ENCODE assay signal across 9 cellular contexts in genomic region chr18:62718268-62718800, GRCh38. TPM values are rescaled to one million over a fixed set of nuclear protein-coding genes. Genes with fewer than 3 reads are reported as not detected.
DNase-seq lines count a peak whose midpoint lies in the region; ATAC-seq and TF ChIP-seq lines count a peak whose summit lies in the region.
"Had no signal": no experiment of that assay in that cellular context is flagged by ENCODE, and none has a peak within 500 bp of the region (broad histone marks: within the 10 kb centered on the region; RNA-seq: fewer than 3 reads in every experiment).

No MANE protein-coding gene starts in this region.

- H3K4me1 ChIP-seq in CD8-positive, alpha-beta memory T cell (ENCODE audit: insufficient read depth, low read length): peaks cover 17% of the 10 kb centered on the region
- H3K4me1 ChIP-seq in endocrine pancreas (ENCODE audit: control insufficient read depth, insufficient read depth, low read length): peaks cover 17% of the 10 kb centered on the region
- H3K4me1 ChIP-seq in osteoblast (ENCODE audit: insufficient read depth, low read length): peaks cover 16% of the 10 kb centered on the region

- peaks cover 6% of the 10 kb centered on the region for H4K20me1 ChIP-seq in osteoblast (ENCODE audit: insufficient read depth, low read length)

- peaks cover 12% of the 10 kb centered on the region for H3K79me2 ChIP-seq in osteoblast (ENCODE audit: insufficient read depth, low read length)

- POLR2A ChIA-PET in CD8-positive, alpha-beta memory T cell (lab: Charles Lee): no interaction called here

- peak overlapping the region; percentile 98 for H3K4me2 ChIP-seq in osteoblast (ENCODE audit: insufficient read depth, low read length)

- no peaks in the 10 kb centered on the region for H3K9me3 Mint-ChIP-seq in CD8-positive, alpha-beta memory T cell

- H3K4me3 ChIP-seq in CD8-positive, alpha-beta memory T cell (ENCODE audit: low read length): no peak overlapping the region
- H3K4me3 ChIP-seq in endocrine pancreas (ENCODE audit: control insufficient read depth, insufficient read depth, low read length) (peak overlapping the region; percentile 87), osteoblast (ENCODE audit: insufficient read depth, low read length) (no peak overlapping the region)

- H3K36me3 ChIP-seq in CD8-positive, alpha-beta memory T cell (ENCODE audit: insufficient read depth, low read length): no peaks in the 10 kb centered on the region
- H3K36me3 ChIP-seq in endocrine pancreas (ENCODE audit: control insufficient read depth, insufficient read depth, low read length) (no peaks in the 10 kb centered on the region), osteoblast (ENCODE audit: insufficient read depth, low read length) (no peaks in the 10 kb centered on the region)

- no peak for TF ChIP-seq CTCF in osteoblast (IDR thresholded peaks at IDR 0.05; ENCODE audit: extremely low read depth, low read depth, low read length)

- H3K27ac Mint-ChIP-seq in CD8-positive, alpha-beta memory T cell: peak overlapping the region in 1 of 8 donors; percentile 81

- H3K27me3 Mint-ChIP-seq in CD8-positive, alpha-beta memory T cell: no peaks in the 10 kb centered on the region

- H2AFZ ChIP-seq in osteoblast (ENCODE audit: low read length): no peak overlapping the region

- H3K9ac ChIP-seq in endocrine pancreas (ENCODE audit: control insufficient read depth, insufficient read depth, low read length): no peak overlapping the region

- DNase-seq in CD8-positive, alpha-beta memory T cell: no peak
- DNase-seq in OCI-M1 (lab: John Stamatoyannopoulos, UW): peak; percentile 22
- no peak for DNase-seq in osteoblast (ENCODE audit: insufficient read length, low spot score, missing footprints)
- no peak for DNase-seq in dermis blood vessel endothelial cell
- DNase-seq in NCI-H187 (lab: John Stamatoyannopoulos, UW): no peak
- DNase-seq: SHP77 treated with DMSO at 0.1 percent for 48 hours had no signal

- peak overlapping the region in 5 of 7 donors; percentile 91 to 94 (median 94) for H3K4me3 Mint-ChIP-seq in CD8-positive, alpha-beta memory T cell

- ATAC-seq in GM19324 (IDR thresholded peaks at IDR 0.05; ENCODE audit: low FRiP score, unreplicated experiment) (no peak), GM21825 (IDR thresholded peaks at IDR 0.05; ENCODE audit: unreplicated experiment) (no peak)

- H3K9me3 ChIP-seq in CD8-positive, alpha-beta memory T cell (ENCODE audit: low read length): no peaks in the 10 kb centered on the region
- H3K9me3 ChIP-seq in endocrine pancreas (ENCODE audit: control insufficient read depth, low read length): no peaks in the 10 kb centered on the region
- H3K9me3 ChIP-seq in osteoblast (ENCODE audit: low read depth, low read length): no peaks in the 10 kb centered on the region

- CTCF ChIA-PET in CD8-positive, alpha-beta memory T cell (lab: Charles Lee): interaction anchor here (1.5 kb wide), 1 partner anchor 264 kb away, joined by 4 read pairs; no protein-coding TSS in a partner anchor

- peaks cover 0 to 6% (median 0%) of the 10 kb centered on the region in 3 donors for H3K36me3 Mint-ChIP-seq in CD8-positive, alpha-beta memory T cell

- H3K27ac ChIP-seq in CD8-positive, alpha-beta memory T cell (ENCODE audit: low read depth, low read length): no peak overlapping the region
- no peak overlapping the region for H3K27ac ChIP-seq in osteoblast (ENCODE audit: low read depth, low read length)

- H3K27me3 ChIP-seq in CD8-positive, alpha-beta memory T cell (ENCODE audit: insufficient read depth, low read length, poor library complexity, severe bottlenecking): no peaks in the 10 kb centered on the region
- H3K27me3 ChIP-seq in endocrine pancreas (ENCODE audit: control insufficient read depth, insufficient read depth, low read length) (no peaks in the 10 kb centered on the region), osteoblast (ENCODE audit: insufficient read depth, low read length) (no peaks in the 10 kb centered on the region)

- peaks cover 35 to 54% (median 50%) of the 10 kb centered on the region in 3 donors for H3K4me1 Mint-ChIP-seq in CD8-positive, alpha-beta memory T cell

RNA-seq across cellular contexts. Expression of gene PHLPP1, which starts 3.0 kb away (rescaled TPM):
- total RNA-seq in CD8-positive, alpha-beta memory T cell: 10 to 100 TPM; 13.5 to 14.8 TPM
- 0.93 TPM for polyA plus RNA-seq in CD8-positive, alpha-beta memory T cell
- total RNA-seq in osteoblast (5.6 and 6.9 TPM in 2 replicates), dermis blood vessel endothelial cell (9.4 and 10.3 TPM in 2 replicates)
